Comparison of ENCODE assay signal across 23 cellular contexts in genomic region chr18:31030574-31031278, GRCh38. TPM values are rescaled to one million over a fixed set of nuclear protein-coding genes. Genes with fewer than 3 reads are reported as not detected.
"Had no signal": no experiment of that assay in that cellular context is flagged by ENCODE, and none has a peak within 500 bp of the region (broad histone marks: within the 10 kb centered on the region; RNA-seq: fewer than 3 reads in every experiment).

No MANE protein-coding gene starts in this region.

- H3K4me3 ChIP-seq: colonic mucosa, dorsolateral prefrontal cortex, esophagus muscularis mucosa, testis, uterus had no signal

- H3K36me3 ChIP-seq: colonic mucosa, esophagus muscularis mucosa, uterus had no signal

- H3K4me1 ChIP-seq: colonic mucosa, esophagus muscularis mucosa, testis, uterus had no signal

- H3K27ac ChIP-seq: colonic mucosa, dorsolateral prefrontal cortex, esophagus muscularis mucosa, testis, uterus had no signal

- ATAC-seq: effector memory CD8-positive, alpha-beta T cell; naive thymus-derived CD4-positive, alpha-beta T cell; sciatic nerve; stimulated activated memory B cell treated with anti-CD40 and anti-IgM and Interleukin-4, amounts not matched to agents 10 μg/mL and 1 μg/mL and 100 μg/mL, for 72 hours had no signal

- H3K9me3 ChIP-seq: colonic mucosa, esophagus muscularis mucosa, testis, uterus had no signal

- DNase-seq: activated CD4-positive, alpha-beta memory T cell treated with anti-CD3 and anti-CD28 coated beads for 36 hours; activated CD4-positive, alpha-beta T cell treated with anti-CD3 and anti-CD28 coated beads for 48 hours; activated naive CD4-positive, alpha-beta T cell treated with Interleukin-2 at 50 U/mL for 16 hours; activated naive CD8-positive, alpha-beta T cell treated with anti-CD3 and anti-CD28 coated beads for 36 hours; activated T-cell treated with anti-CD3 and anti-CD28 coated beads, Interleukin-2, amount 50 U/mL, for 48 hours; amniotic stem cell; colonic mucosa; dorsolateral prefrontal cortex; effector memory CD8-positive, alpha-beta T cell; glutamatergic neuron; hypothalamus; mesendoderm; naive thymus-derived CD4-positive, alpha-beta T cell; occipital lobe; small intestine; stimulated activated CD4-positive, alpha-beta T cell treated with anti-CD3 and anti-CD28 coated beads, Interleukin-15, amount 100 ng/mL, for 24 hours; T1000; testis; trophoblast cell; uterus had no signal

- H3K27me3 ChIP-seq: colonic mucosa, esophagus muscularis mucosa, testis, uterus had no signal

RNA-seq across cellular contexts. Expression of gene DSC3, which starts 11.8 kb away (rescaled TPM):
- total RNA-seq: activated CD4-positive, alpha-beta memory T cell treated with anti-CD3 and anti-CD28 coated beads for 36 hours; naive thymus-derived CD4-positive, alpha-beta T cell had no signal
